8 cellular contexts compared by ENCODE assay signal in the genomic region with DNA sequence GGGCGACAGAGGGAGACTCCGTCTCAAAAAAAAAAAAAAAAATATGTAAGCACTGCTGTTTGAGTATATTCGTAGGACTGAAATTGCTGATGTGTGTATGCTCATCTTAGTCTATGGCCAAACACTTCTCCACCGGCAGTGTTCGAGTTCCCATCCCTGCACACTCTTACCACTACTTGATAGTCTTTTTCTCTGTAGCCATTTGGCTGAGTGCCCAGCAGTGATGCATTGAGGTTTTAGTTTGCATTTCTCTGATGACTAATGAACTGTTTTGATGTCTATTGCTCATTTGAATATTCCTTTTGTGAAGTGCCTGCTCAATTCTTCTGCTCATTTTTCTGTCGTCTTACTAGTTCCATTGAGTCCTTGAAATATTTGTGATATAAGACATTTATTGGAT. TPM values are rescaled to one million over a fixed set of nuclear protein-coding genes. Genes with fewer than 3 reads are reported as not detected.
DNase-seq lines count a peak whose midpoint lies in the region; ATAC-seq, FAIRE-seq and TF ChIP-seq lines count a peak whose summit lies in the region.

No MANE protein-coding gene starts in this region.

- peak overlapping the region; percentile 12 for H3K4me2 ChIP-seq in keratinocyte (ENCODE audit: control insufficient read depth, extremely low read depth, insufficient read depth, low read depth, low read length)

- H3K4me3 Mint-ChIP-seq in CD4-positive, alpha-beta T cell = peak overlapping the region; percentile 93

- peak; percentile 62 to 86 (median 80) for DNase-seq in CD4-positive, alpha-beta T cell
- peak; percentile 54 for DNase-seq in HK-2 (ENCODE audit: unreplicated experiment)
- DNase-seq in SHP77 (lab: John Stamatoyannopoulos, UW) = peak; percentile 21 to 56
- DNase-seq in activated naive CD4-positive, alpha-beta T cell (lab: John Stamatoyannopoulos, UW) = peak; percentile 25 to 71 (median 58)
- no peak for DNase-seq in keratinocyte (ENCODE audit: low read depth, low spot score)
- DNase-seq in stimulated activated CD8-positive, alpha-beta memory T cell treated with anti-CD3 and anti-CD28 coated beads, Interleukin-4, amount 100 ng/mL, for 24 hours (ENCODE audit: low read depth) = peak; percentile 77
- DNase-seq in SKM-1 (lab: John Stamatoyannopoulos, UW; ENCODE audit: unreplicated experiment) = no peak

- POLR2A ChIA-PET in CD4-positive, alpha-beta T cell (lab: Charles Lee) = no interaction called here

- no peaks in the 10 kb centered on the region for H3K9me1 ChIP-seq in keratinocyte (ENCODE audit: control insufficient read depth, extremely low read depth, insufficient read depth, low read length)

- no peak for TF ChIP-seq CTCF in CD4-positive, alpha-beta T cell (IDR thresholded peaks at IDR 0.05)
- TF ChIP-seq CTCF in keratinocyte (optimal IDR thresholded peaks at IDR 0.05 in 1 of 3, IDR thresholded peaks at IDR 0.05 in 1 of 3, conservative IDR thresholded peaks at IDR 0.05 in 1 of 3; ENCODE audit: extremely low read depth in 1 of 3, insufficient read depth in 2 of 3, low read length in 3 of 3) = no peak

- peaks cover 52% of the 10 kb centered on the region for H3K4me1 Mint-ChIP-seq in CD4-positive, alpha-beta T cell (ENCODE audit: low read depth)

- H3K36me3 Mint-ChIP-seq in CD4-positive, alpha-beta T cell (ENCODE audit: low read depth) = peaks cover 34% of the 10 kb centered on the region

- CTCF ChIA-PET in CD4-positive, alpha-beta T cell (lab: Charles Lee) = no interaction called here

- H3K79me2 ChIP-seq in keratinocyte (ENCODE audit: control insufficient read depth, insufficient read depth, low read length) = no peaks in the 10 kb centered on the region

- dilution Hi-C loops in keratinocyte (cut with MboI; ENCODE audit: extremely low pct_ligation_motif_present, low sequenced_read_pairs) = no loop called here

- no peaks in the 10 kb centered on the region for H3K27me3 Mint-ChIP-seq in CD4-positive, alpha-beta T cell

- no peaks in the 10 kb centered on the region for H4K20me1 ChIP-seq in keratinocyte (ENCODE audit: control insufficient read depth, extremely low read depth, insufficient read depth, low read length)

- peaks cover 20% of the 10 kb centered on the region for H3K4me1 ChIP-seq in keratinocyte (ENCODE audit: control insufficient read depth, extremely low read depth, insufficient read depth, low read length)

- H3K4me3 ChIP-seq in keratinocyte (ENCODE audit: control insufficient read depth in 2 of 3, extremely low read depth in 1 of 3, insufficient read depth in 2 of 3, low read depth in 1 of 3, low read length in 3 of 3) = no peak overlapping the region

- no peak overlapping the region for H3K27ac ChIP-seq in CD4-positive, alpha-beta T cell (ENCODE audit: low read depth, low read length)
- H3K27ac ChIP-seq in keratinocyte (ENCODE audit: control insufficient read depth, insufficient read depth, low read length) = no peak overlapping the region

- H3K9ac ChIP-seq in keratinocyte (ENCODE audit: control insufficient read depth, extremely low read depth, insufficient read depth, low read length) = no peak overlapping the region

- peak; percentile 43 for ATAC-seq in CD4-positive, alpha-beta T cell (ENCODE audit: poor library complexity)
- peak; percentile 47 for ATAC-seq in GM19395 (IDR thresholded peaks at IDR 0.05; ENCODE audit: unreplicated experiment)

- H3K36me3 ChIP-seq in keratinocyte (ENCODE audit: control insufficient read depth in 2 of 2, extremely low read depth in 1 of 2, insufficient read depth in 2 of 2, low read length in 2 of 2) = peaks cover 0 to 2% of the 10 kb centered on the region in 2 experiments

- no peaks in the 10 kb centered on the region for H3K27me3 ChIP-seq in CD4-positive, alpha-beta T cell (ENCODE audit: control insufficient read depth, insufficient read depth, low read length)
- no peaks in the 10 kb centered on the region for H3K27me3 ChIP-seq in keratinocyte (ENCODE audit: control insufficient read depth, extremely low read depth, insufficient read depth, low read length)

- no peaks in the 10 kb centered on the region for H3K9me3 ChIP-seq in CD4-positive, alpha-beta T cell (ENCODE audit: control insufficient read depth, low read length)
- no peaks in the 10 kb centered on the region for H3K9me3 ChIP-seq in keratinocyte (ENCODE audit: control insufficient read depth, low read depth, low read length)

- H2AFZ ChIP-seq in keratinocyte (ENCODE audit: control insufficient read depth, low read length) = no peak overlapping the region

- FAIRE-seq in keratinocyte (lab: Jason Lieb, UNC) = peak; percentile 79

- no peaks in the 10 kb centered on the region for H3K9me3 Mint-ChIP-seq in CD4-positive, alpha-beta T cell

- intact Hi-C loops in CD4-positive, alpha-beta T cell (cut with DNase I, micrococcal nuclease) = loop anchor here (1.0 to 10.0 kb wide), 3 partner anchors 18 to 1328 kb away; partner anchors contain the start of gene CHEK1 (in 1 of the 2)

- H3K27ac Mint-ChIP-seq in CD4-positive, alpha-beta T cell = peak overlapping the region; percentile 99

RNA-seq across cellular contexts. Expression of gene TIRAP, which starts 1.9 kb away (rescaled TPM):
- 1 to 10 TPM; 7.7 to 7.9 TPM for total RNA-seq in CD4-positive, alpha-beta T cell
- polyA plus RNA-seq in keratinocyte = 2.9 to 5.2 TPM (median 3.2 TPM) in 3 replicates
- 0.89 TPM for polyA plus RNA-seq in keratinocyte (2011; ENCODE audit: low read depth)
- polyA plus RNA-seq in keratinocyte (2011; cell fraction: cytosol; rRNA removed) = 3.0 and 4.4 TPM in 2 replicates
- 4.8 and 6.8 TPM in 2 replicates for polyA plus RNA-seq in keratinocyte (2011; cell fraction: nucleus; rRNA removed)
- polyA plus RNA-seq in keratinocyte (2012; ENCODE audit: low replicate concordance) = 2.1 and 5.7 TPM in 2 replicates
- 5.8 to 7.0 TPM (median 6.4 TPM) in 3 replicates for polyA minus RNA-seq in keratinocyte
- polyA minus RNA-seq in keratinocyte (2011; cell fraction: cytosol; rRNA and poly(A)+ RNA removed) = 3.6 TPM
- polyA minus RNA-seq in keratinocyte (2011; cell fraction: nucleus; rRNA and poly(A)+ RNA removed) = 3.6 and 4.7 TPM in 2 replicates

RNA-seq across cellular contexts. Expression of gene FOXRED1, which starts 15.9 kb away (rescaled TPM):
- total RNA-seq in CD4-positive, alpha-beta T cell = 10 to 100 TPM; 25.3 to 29.0 TPM
- 16.4 to 23.1 TPM (median 20.8 TPM) in 3 replicates for polyA plus RNA-seq in keratinocyte
- 2.9 TPM for polyA plus RNA-seq in keratinocyte (2011; ENCODE audit: low read depth)
- polyA plus RNA-seq in keratinocyte (2011; cell fraction: cytosol; rRNA removed) = 13.8 and 17.1 TPM in 2 replicates
- 26.8 and 32.9 TPM in 2 replicates for polyA plus RNA-seq in keratinocyte (2011; cell fraction: nucleus; rRNA removed)
- 7.0 and 16.8 TPM in 2 replicates for polyA plus RNA-seq in keratinocyte (2012; ENCODE audit: low replicate concordance)
- 12.3 to 17.1 TPM (median 16.7 TPM) in 3 replicates for polyA minus RNA-seq in keratinocyte
- 11.5 TPM for polyA minus RNA-seq in keratinocyte (2011; cell fraction: cytosol; rRNA and poly(A)+ RNA removed)
- 7.9 and 12.3 TPM in 2 replicates for polyA minus RNA-seq in keratinocyte (2011; cell fraction: nucleus; rRNA and poly(A)+ RNA removed)

RNA-seq across cellular contexts. Expression of gene SRPRA, which starts 16.1 kb away (rescaled TPM):
- total RNA-seq in CD4-positive, alpha-beta T cell = 100 to 1,000 TPM; 198 to 206 TPM
- polyA plus RNA-seq in keratinocyte = 50.7 to 96.1 TPM (median 56.0 TPM) in 3 replicates
- polyA plus RNA-seq in keratinocyte (2011; ENCODE audit: low read depth) = 188 TPM
- 40.5 and 46.1 TPM in 2 replicates for polyA plus RNA-seq in keratinocyte (2011; cell fraction: cytosol; rRNA removed)
- polyA plus RNA-seq in keratinocyte (2011; cell fraction: nucleus; rRNA removed) = 157 and 166 TPM in 2 replicates
- polyA plus RNA-seq in keratinocyte (2012; ENCODE audit: low replicate concordance) = 56.9 and 78.2 TPM in 2 replicates
- polyA minus RNA-seq in keratinocyte = 84.7 to 115 TPM (median 86.0 TPM) in 3 replicates
- polyA minus RNA-seq in keratinocyte (2011; cell fraction: cytosol; rRNA and poly(A)+ RNA removed) = 42.2 TPM
- polyA minus RNA-seq in keratinocyte (2011; cell fraction: nucleus; rRNA and poly(A)+ RNA removed) = 83.0 and 115 TPM in 2 replicates

RNA-seq across cellular contexts. Expression of gene DCPS, which starts 19.0 kb away (rescaled TPM):
- total RNA-seq in CD4-positive, alpha-beta T cell = 1 to 10 TPM; 6.2 to 6.3 TPM
- 21.9 to 50.1 TPM (median 31.3 TPM) in 3 replicates for polyA plus RNA-seq in keratinocyte
- 7.5 TPM for polyA plus RNA-seq in keratinocyte (2011; ENCODE audit: low read depth)
- 30.3 and 36.2 TPM in 2 replicates for polyA plus RNA-seq in keratinocyte (2011; cell fraction: cytosol; rRNA removed)
- polyA plus RNA-seq in keratinocyte (2011; cell fraction: nucleus; rRNA removed) = 19.7 and 23.6 TPM in 2 replicates
- 16.2 and 37.3 TPM in 2 replicates for polyA plus RNA-seq in keratinocyte (2012; ENCODE audit: low replicate concordance)
- polyA minus RNA-seq in keratinocyte = 17.2 to 41.4 TPM (median 22.7 TPM) in 3 replicates
- polyA minus RNA-seq in keratinocyte (2011; cell fraction: cytosol; rRNA and poly(A)+ RNA removed) = 20.1 TPM
- polyA minus RNA-seq in keratinocyte (2011; cell fraction: nucleus; rRNA and poly(A)+ RNA removed) = 6.3 and 7.8 TPM in 2 replicates

Comparison
In these comparisons a context has a peak if more than half of its experiments do, and no peak if none do; other contexts are left out.
1. DNase-seq: peak in CD4-positive, alpha-beta T cell (10 of 10), HK-2 (single experiment), SHP77 (2 of 2), activated naive CD4-positive, alpha-beta T cell (4 of 4) and stimulated activated CD8-positive, alpha-beta memory T cell treated with anti-CD3 and anti-CD28 coated beads, Interleukin-4, amount 100 ng/mL, for 24 hours (single experiment); none in keratinocyte (single experiment) and SKM-1 (single experiment).